ENCODE assay signal across 21 cellular contexts in the genomic region with DNA sequence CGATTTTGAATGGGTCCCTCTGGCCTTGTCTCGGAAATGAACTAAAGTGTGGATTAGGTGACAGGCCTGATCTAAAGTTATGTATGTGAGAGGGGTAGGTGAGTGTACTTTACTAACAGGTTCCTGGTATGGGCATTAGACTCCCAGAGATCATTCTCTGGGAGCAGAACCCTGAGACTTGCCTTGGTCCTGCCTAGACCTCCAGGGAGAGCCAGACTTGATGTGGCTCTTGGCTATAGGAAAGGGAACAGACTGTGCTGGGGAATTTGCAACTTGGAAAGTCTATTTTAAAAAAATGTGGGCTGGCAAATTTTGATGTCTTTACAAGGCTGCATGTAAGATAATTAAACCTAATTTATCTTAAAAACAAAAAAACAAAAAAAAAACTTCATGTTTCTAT.
"Had no signal": no experiment of that assay in that cellular context is flagged by ENCODE, and none has a peak within 500 bp of the region (broad histone marks: within the 10 kb centered on the region; RNA-seq: fewer than 3 reads in every experiment).

No MANE protein-coding gene starts in this region.

- H3K4me3 ChIP-seq: MG63, SJSA1, SK-N-MC had no signal

- DNase-seq: KBM-7, MG63, NCI-H1092, NCI-H1105 treated with DMSO at 0.1 percent for 48 hours, NCI-H1417 treated with DMSO at 0.1 percent for 48 hours, NCI-H146, NCI-H187, NCI-H2029, NCI-H2081 treated with DMSO at 0.1 percent for 48 hours, NCI-H2171, NCI-H226, NCI-H446, NCI-H510A, NCI-H524 treated with DMSO at 0.1 percent for 48 hours, NCI-H69, NCI-H774, Right ventricle myocardium superior, RPMI8226, SIG-M5 had no signal

- H3K27ac ChIP-seq: SJSA1, SK-N-MC had no signal

- H3K9me3 ChIP-seq: MG63, SJSA1 had no signal

- H3K27me3 ChIP-seq: MG63, SJSA1 had no signal

- H3K4me1 ChIP-seq: SJSA1 had no signal

- H3K36me3 ChIP-seq: MG63, SJSA1 had no signal
